25 cellular contexts compared by ENCODE assay signal in the genomic region with DNA sequence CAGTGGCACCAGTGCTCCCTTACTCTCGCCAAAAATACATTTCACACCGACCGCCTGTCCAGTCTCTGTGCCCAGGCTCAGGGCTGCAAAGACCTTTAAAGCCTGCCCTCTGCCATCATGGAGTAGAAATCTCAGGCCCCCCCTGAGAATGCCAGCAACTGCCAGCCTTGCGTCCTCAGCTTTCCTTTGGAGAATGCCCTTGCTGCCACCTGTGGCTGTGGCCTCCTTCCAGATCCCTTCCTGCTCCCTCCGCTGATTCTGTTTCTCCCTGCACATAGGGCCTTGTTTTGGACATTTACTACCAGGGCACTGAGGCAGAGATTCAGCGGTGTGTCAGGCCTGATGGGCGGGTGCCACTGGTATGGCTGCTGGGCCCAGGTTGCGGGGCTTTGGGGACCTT.
"Had no signal": no experiment of that assay in that cellular context is flagged by ENCODE, and none has a peak within 500 bp of the region (broad histone marks: within the 10 kb centered on the region; RNA-seq: fewer than 3 reads in every experiment).

No MANE protein-coding gene starts in this region.

- H3K9me3 ChIP-seq: left lung, mucosa of descending colon, pancreas, right lobe of liver, stomach, thyroid gland, vagina had no signal

- DNase-seq: dorsolateral prefrontal cortex; effector CD4-positive, alpha-beta T cell; head of caudate nucleus; kidney; left cardiac atrium; left lung; mesenchymal stem cell; naive B cell; occipital lobe; right lobe of liver; stimulated activated CD4-positive, alpha-beta T cell treated with anti-CD3 and anti-CD28 coated beads, Interleukin-12 subunit alpha, Interleukin-12 subunit beta, amount 100 ng/mL, for 4 hours; stimulated activated CD4-positive, alpha-beta T cell treated with anti-CD3 and anti-CD28 coated beads, Interleukin-1b, Interleukin-23, amount 100 ng/mL, for 48 hours; stimulated activated CD4-positive, alpha-beta T cell treated with anti-CD3 and anti-CD28 coated beads, Interleukin-4, amount 100 ng/mL, for 24 hours; stimulated activated naive CD4-positive, alpha-beta T cell treated with Interleukin-2 at 50 U/mL for 16 hours; stomach; thyroid gland; trophoblast cell had no signal

- H3K27ac ChIP-seq: dorsolateral prefrontal cortex, hepatocyte, left lung, pancreas, right lobe of liver, stomach, thyroid gland, vagina had no signal

- H3K27me3 ChIP-seq: dorsolateral prefrontal cortex, hepatocyte, left lung, pancreas, right lobe of liver, stomach, thyroid gland, vagina had no signal

- H3K36me3 Mint-ChIP-seq: mesothelial cell of epicardium, naive B cell had no signal

- H2AFZ ChIP-seq: hepatocyte had no signal

- ATAC-seq: left cardiac atrium, left lung, pancreas, right lobe of liver had no signal

- H3K4me1 Mint-ChIP-seq: mesothelial cell of epicardium; naive B cell; nephron; stimulated activated effector memory CD8-positive, alpha-beta T cell treated with anti-CD3 and anti-CD28 coated beads, Interleukin-12 subunit alpha, Interleukin-12 subunit beta, amount 100 ng/mL, for 72 hours had no signal

- H3K27ac Mint-ChIP-seq: mesothelial cell of epicardium; nephron; stimulated activated effector memory CD8-positive, alpha-beta T cell treated with anti-CD3 and anti-CD28 coated beads, Interleukin-12 subunit alpha, Interleukin-12 subunit beta, amount 100 ng/mL, for 72 hours had no signal

- H3K9me3 Mint-ChIP-seq: mesothelial cell of epicardium; naive B cell; nephron; stimulated activated effector memory CD8-positive, alpha-beta T cell treated with anti-CD3 and anti-CD28 coated beads, Interleukin-12 subunit alpha, Interleukin-12 subunit beta, amount 100 ng/mL, for 72 hours had no signal

- H3K4me2 ChIP-seq: hepatocyte, smooth muscle cell had no signal

- H3K4me3 Mint-ChIP-seq: mesothelial cell of epicardium; naive B cell; nephron; stimulated activated effector memory CD8-positive, alpha-beta T cell treated with anti-CD3 and anti-CD28 coated beads, Interleukin-12 subunit alpha, Interleukin-12 subunit beta, amount 100 ng/mL, for 72 hours had no signal

- H3K4me3 ChIP-seq: dorsolateral prefrontal cortex, hepatocyte, left lung, mucosa of descending colon, pancreas, right lobe of liver, smooth muscle cell, stomach, thyroid gland, vagina had no signal

- H3K27me3 Mint-ChIP-seq: naive B cell had no signal

- H3K4me1 ChIP-seq: left lung, pancreas, right lobe of liver, stomach, thyroid gland, vagina had no signal
